In the genomic region with DNA sequence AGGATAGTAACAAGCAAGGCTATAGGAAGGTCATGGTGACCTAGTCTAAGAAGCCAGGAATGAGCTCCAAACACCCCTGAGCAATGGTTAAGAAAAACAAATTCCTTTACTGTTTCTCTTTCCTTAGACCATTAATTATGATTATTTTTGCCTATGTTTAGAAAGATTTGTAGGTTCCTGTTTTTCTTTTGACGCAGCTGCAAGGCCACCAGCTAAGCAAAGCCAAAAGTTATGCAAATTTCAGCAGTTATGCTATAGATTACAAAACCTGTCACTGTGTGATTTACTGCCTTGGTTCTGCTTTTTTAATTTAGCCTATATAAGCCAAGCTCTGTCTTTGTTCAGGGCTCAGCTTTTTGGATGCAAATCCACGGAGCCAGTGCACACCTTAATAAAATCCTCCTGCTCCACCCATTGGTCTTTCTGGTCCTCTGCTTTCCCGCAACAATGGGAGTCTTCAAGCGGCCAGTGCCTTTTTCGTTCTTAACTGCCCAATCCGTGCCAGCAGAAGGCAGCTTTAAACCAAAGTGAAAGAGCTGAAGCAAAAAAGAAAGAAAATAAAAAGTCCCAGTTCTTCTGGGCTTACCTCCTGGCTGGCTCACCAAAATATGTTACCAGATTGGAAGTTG, we compare ENCODE assay signal across 9 cellular contexts. TPM values are rescaled to one million over a fixed set of nuclear protein-coding genes. Genes with fewer than 3 reads are reported as not detected.
DNase-seq lines count a peak whose midpoint lies in the region; ATAC-seq, FAIRE-seq and TF ChIP-seq lines count a peak whose summit lies in the region.
"Had no signal": no experiment of that assay in that cellular context is flagged by ENCODE, and none has a peak within 500 bp of the region (broad histone marks: within the 10 kb centered on the region; RNA-seq: fewer than 3 reads in every experiment).

No MANE protein-coding gene starts in this region.

- peaks cover 35% of the 10 kb centered on the region for H3K4me1 ChIP-seq in CD4-positive, CD25-positive, alpha-beta regulatory T cell (ENCODE audit: control insufficient read depth, insufficient read depth, low read length, poor library complexity, severe bottlenecking)

- peak overlapping the region; percentile 95 to 98 (median 96) for H3K27ac Mint-ChIP-seq in CD4-positive, CD25-positive, alpha-beta regulatory T cell
- peak overlapping the region; percentile 80 to 85 for H3K27ac Mint-ChIP-seq in T-cell
- peak overlapping the region; percentile 98 for H3K27ac Mint-ChIP-seq in stimulated activated memory B cell treated with anti-CD40 and anti-IgM and Interleukin-4, amounts not matched to agents 10 μg/mL and 1 μg/mL and 100 μg/mL, for 72 hours

- H3K36me3 Mint-ChIP-seq in CD4-positive, CD25-positive, alpha-beta regulatory T cell, result peaks cover 18% of the 10 kb centered on the region
- H3K36me3 Mint-ChIP-seq in T-cell, result peaks cover 26% of the 10 kb centered on the region
- peaks cover 9% of the 10 kb centered on the region for H3K36me3 Mint-ChIP-seq in stimulated activated memory B cell treated with anti-CD40 and anti-IgM and Interleukin-4, amounts not matched to agents 10 μg/mL and 1 μg/mL and 100 μg/mL, for 72 hours

- H3K4me3 ChIP-seq in CD4-positive, CD25-positive, alpha-beta regulatory T cell (ENCODE audit: low read depth, low read length), result peak overlapping the region; percentile 98
- H3K4me3 ChIP-seq in fibroblast of the aortic adventitia (ENCODE audit: low read depth, low read length), result peak overlapping the region; percentile 84

- H3K27ac ChIP-seq in CD4-positive, CD25-positive, alpha-beta regulatory T cell (ENCODE audit: insufficient read depth, low read length, poor library complexity, severe bottlenecking), result peak overlapping the region; percentile 94

- TF ChIP-seq POLR2A in H54 (IDR thresholded peaks at IDR 0.05; ENCODE audit: low read depth, low read length), result no peak

- no peaks in the 10 kb centered on the region for H3K27me3 ChIP-seq in CD4-positive, CD25-positive, alpha-beta regulatory T cell (ENCODE audit: control insufficient read depth, insufficient read depth, low read length)

- H3K4me1 Mint-ChIP-seq in CD4-positive, CD25-positive, alpha-beta regulatory T cell, result peaks cover 21 to 67% (median 42%) of the 10 kb centered on the region in 4 donors
- H3K4me1 Mint-ChIP-seq in T-cell, result peaks cover 50 to 55% (median 52%) of the 10 kb centered on the region in 3 donors
- H3K4me1 Mint-ChIP-seq in stimulated activated memory B cell treated with anti-CD40 and anti-IgM and Interleukin-4, amounts not matched to agents 10 μg/mL and 1 μg/mL and 100 μg/mL, for 72 hours, result peaks cover 42% of the 10 kb centered on the region

- peaks cover 0 to 14% (median 0%) of the 10 kb centered on the region in 7 donors for H3K9me3 Mint-ChIP-seq in CD4-positive, CD25-positive, alpha-beta regulatory T cell
- peaks cover 5 to 10% (median 9%) of the 10 kb centered on the region in 3 donors for H3K9me3 Mint-ChIP-seq in T-cell
- no peaks in the 10 kb centered on the region for H3K9me3 Mint-ChIP-seq in stimulated activated memory B cell treated with anti-CD40 and anti-IgM and Interleukin-4, amounts not matched to agents 10 μg/mL and 1 μg/mL and 100 μg/mL, for 72 hours

- H3K9me3 ChIP-seq in CD4-positive, CD25-positive, alpha-beta regulatory T cell (ENCODE audit: control insufficient read depth in 2 of 2, low read length in 2 of 2), result peaks cover 0 to 2% of the 10 kb centered on the region in 2 experiments

- no peaks in the 10 kb centered on the region for H3K27me3 Mint-ChIP-seq in CD4-positive, CD25-positive, alpha-beta regulatory T cell
- no peaks in the 10 kb centered on the region for H3K27me3 Mint-ChIP-seq in T-cell
- H3K27me3 Mint-ChIP-seq in stimulated activated memory B cell treated with anti-CD40 and anti-IgM and Interleukin-4, amounts not matched to agents 10 μg/mL and 1 μg/mL and 100 μg/mL, for 72 hours, result no peaks in the 10 kb centered on the region

- no peak for ATAC-seq in CD4-positive, CD25-positive, alpha-beta regulatory T cell (ENCODE audit: low read depth in 2 of 2)
- ATAC-seq in HG03196 (IDR thresholded peaks at IDR 0.05; ENCODE audit: unreplicated experiment) (peak; percentile 24), T-cell (replicated peaks in 1 of 4) (peak in 1 of 4 experiments; percentile 11)
- ATAC-seq in stimulated activated memory B cell treated with anti-CD40 and anti-IgM and Interleukin-4, amounts not matched to agents 10 μg/mL and 1 μg/mL and 100 μg/mL, for 72 hours, result peak; percentile 42
- ATAC-seq: left colon had no signal

- peak in 1 of 3 donors; percentile 52 for DNase-seq in CD4-positive, CD25-positive, alpha-beta regulatory T cell
- DNase-seq in GM19238 (ENCODE audit: insufficient read length, low spot score), result peak; percentile 16
- DNase-seq in T-cell, result peak in 5 of 34 experiments; percentile 4 to 25 (median 6)
- DNase-seq in fibroblast of the aortic adventitia (ENCODE audit: low read depth), result peak; percentile 21
- DNase-seq in NCI-H128 (lab: John Stamatoyannopoulos, UW; ENCODE audit: unreplicated experiment), result no peak
- no peak for DNase-seq in H54 (ENCODE audit: insufficient read length, low spot score)

- no peak for TF ChIP-seq CTCF in fibroblast of the aortic adventitia (IDR thresholded peaks at IDR 0.05; ENCODE audit: insufficient read depth, low read length)

- H3K4me3 Mint-ChIP-seq in CD4-positive, CD25-positive, alpha-beta regulatory T cell, result peak overlapping the region; percentile 90 to 100 (median 94)
- peak overlapping the region; percentile 86 to 95 (median 90) for H3K4me3 Mint-ChIP-seq in T-cell
- peak overlapping the region; percentile 90 for H3K4me3 Mint-ChIP-seq in stimulated activated memory B cell treated with anti-CD40 and anti-IgM and Interleukin-4, amounts not matched to agents 10 μg/mL and 1 μg/mL and 100 μg/mL, for 72 hours

- POLR2A ChIA-PET in T-cell (lab: Charles Lee), result interaction anchor here (0.8 to 1.1 kb wide), 3 partner anchors 13 to 440 kb away, joined by 3 to 4 read pairs (median 3); partner anchors contain the start of gene AASDH (in 1 of the 2)

- CTCF ChIA-PET in T-cell (lab: Charles Lee), result interaction anchor here (0.5 to 2.5 kb wide), 15 partner anchors 10 to 1031 kb away, joined by 3 to 19 read pairs (median 4); partner anchors contain the start of genes AASDH (in 1 of the 2), NOA1 (in 1 of the 2), PAICS (in 1 of the 2) and POLR2B (in 1 of the 2)

- H3K36me3 ChIP-seq in CD4-positive, CD25-positive, alpha-beta regulatory T cell (ENCODE audit: control insufficient read depth, insufficient read depth, low read length), result peaks cover 3% of the 10 kb centered on the region

- FAIRE-seq in H54 (lab: Jason Lieb, UNC), result no peak

RNA-seq across cellular contexts. Expression of gene CEP135, which starts 1.4 kb away (rescaled TPM):
- 23.9 TPM for total RNA-seq in CD4-positive, CD25-positive, alpha-beta regulatory T cell
- 10 to 100 TPM in 3 of 4 donors, 1 to 10 TPM in 1; 9.3 to 13.6 (median 10.4) TPM for polyA plus RNA-seq in CD4-positive, CD25-positive, alpha-beta regulatory T cell
- total RNA-seq in T-cell (10 to 100 TPM; 17.3 to 24.5 (median 21.7) TPM), fibroblast of the aortic adventitia (ENCODE audit: low replicate concordance) (13.8 and 15.6 TPM in 2 replicates)

Comparison
In these comparisons a context has a peak if more than half of its experiments do, and no peak if none do; other contexts are left out.
1. ATAC-seq: peak in HG03196 (single experiment) and stimulated activated memory B cell treated with anti-CD40 and anti-IgM and Interleukin-4, amounts not matched to agents 10 μg/mL and 1 μg/mL and 100 μg/mL, for 72 hours (single experiment); none in CD4-positive, CD25-positive, alpha-beta regulatory T cell (0 of 2).
2. DNase-seq: peak in GM19238 (single experiment) and fibroblast of the aortic adventitia (single experiment); none in NCI-H128 (single experiment) and H54 (single experiment).
3. Peak in every context shown above with its lines, with median percentiles within 50 percentile points of each other: H3K27ac Mint-ChIP-seq and H3K4me3 Mint-ChIP-seq.